Comparison of ENCODE assay signal across 8 cellular contexts in the genomic region with DNA sequence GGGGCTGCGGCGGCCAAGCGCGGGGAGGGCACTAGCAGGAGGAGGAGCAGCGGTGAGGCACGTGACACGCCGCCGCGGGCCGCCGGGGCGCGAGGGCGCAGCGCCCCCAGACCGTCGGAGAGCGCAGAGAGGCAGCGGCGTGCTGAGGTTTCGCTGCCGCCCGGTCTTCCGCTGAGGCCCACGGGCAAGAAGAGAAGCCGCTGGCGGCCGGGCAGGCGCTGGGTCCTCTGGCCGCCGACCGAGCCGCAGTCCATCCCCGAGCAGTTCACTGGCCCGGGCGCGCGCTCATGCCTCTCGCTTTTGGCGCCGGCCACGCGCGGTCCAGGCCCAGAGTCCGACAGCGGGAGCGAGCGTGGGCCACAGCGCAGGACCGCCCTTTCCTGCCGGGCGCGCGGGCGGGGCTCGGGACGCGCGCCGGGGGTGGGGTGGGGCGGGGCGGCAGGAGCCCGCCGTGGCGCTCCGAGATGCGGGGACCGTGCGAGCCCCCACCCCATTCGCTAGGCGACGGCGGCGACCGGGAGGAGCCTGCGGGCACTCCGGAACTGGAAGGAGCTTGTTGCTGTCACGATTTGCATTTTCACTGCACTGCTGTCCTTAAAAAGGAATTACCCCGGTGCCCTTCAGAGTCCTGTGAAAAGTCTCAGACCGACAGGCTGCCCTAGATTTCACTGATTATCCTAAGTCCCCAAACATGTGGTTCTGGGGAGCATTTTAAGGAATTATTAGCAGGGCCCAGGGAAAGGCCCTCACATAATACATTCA. TPM values are rescaled to one million over a fixed set of nuclear protein-coding genes. Genes with fewer than 3 reads are reported as not detected.
DNase-seq lines count a peak whose midpoint lies in the region; ATAC-seq, FAIRE-seq and TF ChIP-seq lines count a peak whose summit lies in the region.

A gene with protein sequence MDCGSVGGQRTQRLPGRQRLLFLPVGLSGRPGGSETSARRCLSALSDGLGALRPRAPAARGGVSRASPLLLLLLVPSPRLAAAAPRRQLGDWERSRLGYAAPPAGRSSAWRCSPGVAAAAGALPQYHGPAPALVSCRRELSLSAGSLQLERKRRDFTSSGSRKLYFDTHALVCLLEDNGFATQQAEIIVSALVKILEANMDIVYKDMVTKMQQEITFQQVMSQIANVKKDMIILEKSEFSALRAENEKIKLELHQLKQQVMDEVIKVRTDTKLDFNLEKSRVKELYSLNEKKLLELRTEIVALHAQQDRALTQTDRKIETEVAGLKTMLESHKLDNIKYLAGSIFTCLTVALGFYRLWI (minus strand): TSS at position 382 of the 762 bp plus-strand sequence. CDS start 128 bp downstream, at position 254.

- H3K9me3 Mint-ChIP-seq in T-helper 1 cell treated with Interleukin-12 subunit alpha and Interleukin-12 subunit beta and Interleukin-4 antibody, amounts not matched to agents 30 μg/mL and 1 μg/mL, for 36 hours: no peaks in the 10 kb centered on the region

- peak; percentile 90 for FAIRE-seq in GM12892 (lab: Jason Lieb, UNC)

- H3K4me1 Mint-ChIP-seq in T-helper 1 cell treated with Interleukin-12 subunit alpha and Interleukin-12 subunit beta and Interleukin-4 antibody, amounts not matched to agents 30 μg/mL and 1 μg/mL, for 36 hours (ENCODE audit: low read depth): peaks cover 22% of the 10 kb centered on the region

- H3K36me3 ChIP-seq in prostate gland: no peaks in the 10 kb centered on the region

- no peaks in the 10 kb centered on the region for H3K9me3 ChIP-seq in prostate gland

- TF ChIP-seq CTCF in prostate gland (IDR thresholded peaks at IDR 0.05): peak in 3 of 4 experiments; percentile 42 to 54 (median 51)

- TF ChIP-seq POLR2A in GM12892 (IDR thresholded peaks at IDR 0.05; ENCODE audit: low read depth, low read length): peak; percentile 80
- TF ChIP-seq POLR2A in prostate gland (IDR thresholded peaks at IDR 0.05): peak; percentile 69

- H3K36me3 Mint-ChIP-seq in T-helper 1 cell treated with Interleukin-12 subunit alpha and Interleukin-12 subunit beta and Interleukin-4 antibody, amounts not matched to agents 30 μg/mL and 1 μg/mL, for 36 hours (ENCODE audit: low read depth): no peaks in the 10 kb centered on the region

- intact Hi-C loops in left ventricle myocardium superior (cut with micrococcal nuclease) (no loop called here), prostate gland (cut with DNase I) (no loop called here)

- H3K27ac ChIP-seq in prostate gland: peak within 1 kb of the TSS; percentile 95 to 96

- peak; percentile 82 for ATAC-seq in HG02759 (IDR thresholded peaks at IDR 0.05; ENCODE audit: unreplicated experiment)
- ATAC-seq in left ventricle myocardium superior: peak; percentile 95

- H3K27me3 Mint-ChIP-seq in T-helper 1 cell treated with Interleukin-12 subunit alpha and Interleukin-12 subunit beta and Interleukin-4 antibody, amounts not matched to agents 30 μg/mL and 1 μg/mL, for 36 hours (ENCODE audit: low read depth): peaks cover 20% of the 10 kb centered on the region

- peak within 1 kb of the TSS; percentile 85 for H3K4me3 Mint-ChIP-seq in T-helper 1 cell treated with Interleukin-12 subunit alpha and Interleukin-12 subunit beta and Interleukin-4 antibody, amounts not matched to agents 30 μg/mL and 1 μg/mL, for 36 hours

- no peaks in the 10 kb centered on the region for H3K27me3 ChIP-seq in prostate gland (replicated peaks; ENCODE audit: insufficient read depth)

- peak within 1 kb of the TSS; percentile 64 for H3K27ac Mint-ChIP-seq in T-helper 1 cell treated with Interleukin-12 subunit alpha and Interleukin-12 subunit beta and Interleukin-4 antibody, amounts not matched to agents 30 μg/mL and 1 μg/mL, for 36 hours

- WGBS in prostate gland: under 1% methylated on average over 74 of the region's 81 CpGs

- H3K4me3 ChIP-seq in prostate gland: peak within 1 kb of the TSS; percentile 94 to 98

- no peaks in the 10 kb centered on the region for H3K4me1 ChIP-seq in prostate gland (replicated peaks)

- peak; percentile 79 for DNase-seq in GM12892 (ENCODE audit: insufficient read length)
- DNase-seq in NCI-H1417 (lab: John Stamatoyannopoulos, UW): peak; percentile 87 to 96 (median 94)
- peak; percentile 60 for DNase-seq in amniotic stem cell (lab: John Stamatoyannopoulos, UW)
- peak; percentile 94 for DNase-seq in left ventricle myocardium superior
- DNase-seq in prostate gland (ENCODE audit: low spot score): peak; percentile 80
- DNase-seq in ureter (ENCODE audit: low spot score): peak; percentile 83

RNA-seq across cellular contexts. Expression of the gene that starts here (rescaled TPM):
- polyA plus RNA-seq in GM12892 (2012; ENCODE audit: missing spikeins): 12.0 TPM
- total RNA-seq in left ventricle myocardium superior (30.8 TPM), prostate gland (10 to 100 TPM; 13.7 to 16.8 TPM), ureter (19.3 TPM)

Comparison
In these comparisons a context has a peak if more than half of its experiments do, and no peak if none do; other contexts are left out.
1. Peak in every context shown above with its lines: DNase-seq, ATAC-seq, H3K4me3 ChIP-seq and H3K27ac ChIP-seq.